In the genomic region with DNA sequence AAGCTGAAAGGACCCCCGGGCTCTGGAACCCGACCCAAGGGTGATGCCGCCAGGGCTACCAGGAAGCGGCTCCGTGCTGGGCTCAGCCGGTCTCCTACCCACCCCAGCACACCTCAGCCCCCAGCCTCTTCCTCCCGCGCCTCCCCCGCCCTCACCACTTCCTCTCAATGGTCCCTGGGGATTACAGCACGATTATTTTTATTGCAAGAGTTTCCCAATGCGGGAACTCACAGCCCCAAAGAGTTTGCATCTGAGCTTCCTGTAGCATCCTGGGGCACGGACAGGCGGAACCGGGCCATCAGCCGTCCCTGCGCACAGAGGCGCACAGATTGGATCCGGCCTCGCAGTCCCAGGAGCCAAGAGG, we compare ENCODE assay signal across 7 cellular contexts.
DNase-seq lines count a peak whose midpoint lies in the region; TF ChIP-seq lines count a peak whose summit lies in the region.

No MANE protein-coding gene starts in this region.

- TF ChIP-seq CTCF in parathyroid adenoma (IDR thresholded peaks at IDR 0.05) = no peak

- H3K79me2 ChIP-seq in parathyroid adenoma = no peaks in the 10 kb centered on the region

- H2AFZ ChIP-seq in parathyroid adenoma = no peak overlapping the region

- DNase-seq in NCI-H69 (lab: John Stamatoyannopoulos, UW) (peak; percentile 89), GOT3 (lab: John Stamatoyannopoulos, UW) (no peak), NCI-H82 treated with DMSO at 0.1 percent for 48 hours (lab: John Stamatoyannopoulos, UW; ENCODE audit: unreplicated experiment) (no peak), NCI-H524 treated with DMSO at 0.1 percent for 48 hours (lab: John Stamatoyannopoulos, UW) (no peak)

- peak; percentile 65 for TF ChIP-seq POLR2A in GM15510 (IDR thresholded peaks at IDR 0.05; ENCODE audit: borderline replicate concordance, extremely low read depth, insufficient read length)

- no peak overlapping the region for H3K4me2 ChIP-seq in parathyroid adenoma (ENCODE audit: low read length)

- H3K9ac ChIP-seq in duodenal mucosa (ENCODE audit: low read depth in 1 of 2, low read length in 2 of 2) (no peak overlapping the region), parathyroid adenoma (no peak overlapping the region)

- no peaks in the 10 kb centered on the region for H3K9me3 ChIP-seq in duodenal mucosa (ENCODE audit: control insufficient read depth in 1 of 2, low read length in 2 of 2)
- H3K9me3 ChIP-seq in parathyroid adenoma (ENCODE audit: control insufficient read depth, low read length) = no peaks in the 10 kb centered on the region

- H3K4me1 ChIP-seq in duodenal mucosa (ENCODE audit: control insufficient read depth in 1 of 2, insufficient read depth in 2 of 2, low read length in 2 of 2) (peaks cover 7 to 16% of the 10 kb centered on the region in 2 donors), parathyroid adenoma (no peaks in the 10 kb centered on the region)

- H3K4me3 ChIP-seq in duodenal mucosa (ENCODE audit: low read depth in 1 of 2, low read length in 2 of 2) (peak overlapping the region; percentile 11 to 28), parathyroid adenoma (ENCODE audit: low read depth, low read length) (no peak overlapping the region)

- peaks cover 45 to 60% of the 10 kb centered on the region in 2 donors for H3K27me3 ChIP-seq in duodenal mucosa (ENCODE audit: control insufficient read depth in 1 of 2, insufficient read depth in 2 of 2, low read length in 2 of 2)
- H3K27me3 ChIP-seq in parathyroid adenoma (ENCODE audit: control insufficient read depth, insufficient read depth, low read length) = peaks cover 9% of the 10 kb centered on the region

- H3K27ac ChIP-seq in duodenal mucosa (ENCODE audit: low read depth, low read length) (no peak overlapping the region), parathyroid adenoma (peak overlapping the region; percentile 11)

- no peaks in the 10 kb centered on the region for H3K36me3 ChIP-seq in duodenal mucosa (ENCODE audit: control insufficient read depth in 1 of 2, insufficient read depth in 2 of 2, low read length in 2 of 2)
- H3K36me3 ChIP-seq in parathyroid adenoma (ENCODE audit: control insufficient read depth, insufficient read depth, low read length) = no peaks in the 10 kb centered on the region
